ENCODE assay signal across 17 cellular contexts in the genomic region with DNA sequence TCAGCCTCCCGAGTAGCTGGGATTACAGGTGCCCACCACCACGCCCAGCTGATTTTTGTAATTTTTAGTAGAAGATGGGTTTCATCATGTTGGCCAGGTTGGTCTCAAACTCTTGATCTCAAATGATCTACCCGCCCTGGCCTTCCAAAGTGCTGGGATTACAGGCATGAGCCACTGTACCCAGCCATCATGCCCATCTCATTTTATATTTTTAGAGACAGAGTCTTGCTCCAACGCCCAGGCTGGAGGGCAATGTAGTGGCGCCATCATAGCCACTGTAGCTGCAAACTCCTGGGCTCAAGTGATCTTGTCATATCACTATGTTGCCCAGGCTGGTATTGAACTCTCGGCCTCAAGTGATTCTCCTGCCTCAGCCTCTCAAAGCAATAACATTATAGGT. TPM values are rescaled to one million over a fixed set of nuclear protein-coding genes. Genes with fewer than 3 reads are reported as not detected.
DNase-seq lines count a peak whose midpoint lies in the region; ATAC-seq and TF ChIP-seq lines count a peak whose summit lies in the region.
"Had no signal": no experiment of that assay in that cellular context is flagged by ENCODE, and none has a peak within 500 bp of the region (broad histone marks: within the 10 kb centered on the region; RNA-seq: fewer than 3 reads in every experiment).

No MANE protein-coding gene starts in this region.

- intact Hi-C loops in sciatic nerve (cut with DNase I): no loop called here

- H3K4me1 Mint-ChIP-seq in T-helper 17 cell (no peaks in the 10 kb centered on the region), endothelial cell (ENCODE audit: unreplicated experiment) (no peaks in the 10 kb centered on the region)
- H3K4me1 Mint-ChIP-seq in activated naive CD8-positive, alpha-beta T cell treated with anti-CD3 and anti-CD28 coated beads, Interleukin-2, amount 10 ng/mL, durations not matched to agents 7 days and 5 days: no peaks in the 10 kb centered on the region
- H3K4me1 Mint-ChIP-seq: H9 had no signal

- H3K9me3 Mint-ChIP-seq in activated naive CD8-positive, alpha-beta T cell treated with anti-CD3 and anti-CD28 coated beads, Interleukin-2, amount 10 ng/mL, durations not matched to agents 7 days and 5 days: no peaks in the 10 kb centered on the region
- no peaks in the 10 kb centered on the region for H3K9me3 Mint-ChIP-seq in endothelial cell (ENCODE audit: unreplicated experiment)
- H3K9me3 Mint-ChIP-seq: CD4-positive, alpha-beta memory T cell; H9 had no signal

- H3K4me3 Mint-ChIP-seq in T-helper 17 cell (no peak overlapping the region), endothelial cell (ENCODE audit: unreplicated experiment) (no peak overlapping the region)
- H3K4me3 Mint-ChIP-seq in activated naive CD8-positive, alpha-beta T cell treated with anti-CD3 and anti-CD28 coated beads, Interleukin-2, amount 10 ng/mL, durations not matched to agents 7 days and 5 days: no peak overlapping the region
- H3K4me3 Mint-ChIP-seq: CD4-positive, alpha-beta memory T cell; H9 had no signal

- no peaks in the 10 kb centered on the region for H3K9me3 ChIP-seq in T-helper 17 cell (ENCODE audit: control insufficient read depth, low read length, poor library complexity, severe bottlenecking)

- H3K27ac Mint-ChIP-seq in T-helper 17 cell (peak overlapping the region; percentile 14), endothelial cell (ENCODE audit: unreplicated experiment) (peak overlapping the region; percentile 5)
- H3K27ac Mint-ChIP-seq in activated naive CD8-positive, alpha-beta T cell treated with anti-CD3 and anti-CD28 coated beads, Interleukin-2, amount 10 ng/mL, durations not matched to agents 7 days and 5 days: peak overlapping the region; percentile 73

- no peak for TF ChIP-seq CTCF in endothelial cell (IDR thresholded peaks at IDR 0.05; ENCODE audit: unreplicated experiment)

- ATAC-seq in T-helper 17 cell: no peak
- no peak for ATAC-seq in activated naive CD8-positive, alpha-beta T cell treated with anti-CD3 and anti-CD28 coated beads, Interleukin-2, amount 10 ng/mL, durations not matched to agents 7 days and 5 days (ENCODE audit: low read depth)
- ATAC-seq in sciatic nerve: no peak
- no peak for ATAC-seq in GM21360 (IDR thresholded peaks at IDR 0.05; ENCODE audit: unreplicated experiment)
- ATAC-seq: HCT116 had no signal

- no peaks in the 10 kb centered on the region for H3K36me3 Mint-ChIP-seq in T-helper 17 cell (ENCODE audit: low read depth)
- peaks cover 4% of the 10 kb centered on the region for H3K36me3 Mint-ChIP-seq in activated naive CD8-positive, alpha-beta T cell treated with anti-CD3 and anti-CD28 coated beads, Interleukin-2, amount 10 ng/mL, durations not matched to agents 7 days and 5 days
- H3K36me3 Mint-ChIP-seq in endothelial cell (ENCODE audit: low read depth, unreplicated experiment): peaks cover 11% of the 10 kb centered on the region

- POLR2A ChIA-PET in activated naive CD8-positive, alpha-beta T cell treated with anti-CD3 and anti-CD28 coated beads, Interleukin-2, amount 10 ng/mL, durations not matched to agents 7 days and 5 days (lab: Charles Lee): no interaction called here

- no peak for DNase-seq in T-helper 17 cell
- no peak for DNase-seq in activated naive CD8-positive, alpha-beta T cell treated with anti-CD3 and anti-CD28 coated beads, Interleukin-2, amount 10 ng/mL, durations not matched to agents 7 days and 5 days
- no peak for DNase-seq in endothelial cell (ENCODE audit: low spot score)
- peak; percentile 9 for DNase-seq in sciatic nerve (ENCODE audit: low spot score)
- no peak for DNase-seq in activated effector memory CD4-positive, alpha-beta T cell treated with Interleukin-2 at 50 U/mL for 16 hours
- DNase-seq in Kasumi-1 (lab: John Stamatoyannopoulos, UW): no peak
- DNase-seq in activated T-cell treated with anti-CD3 and anti-CD28 coated beads for 4 hours: no peak
- DNase-seq: Calu3; CD4-positive, alpha-beta memory T cell; COR-L47; DMS53; DMS79 treated with DMSO at 0.1 percent for 48 hours; GF-D8; GM23248; H9 had no signal

- H3K27me3 Mint-ChIP-seq in T-helper 17 cell: no peaks in the 10 kb centered on the region
- H3K27me3 Mint-ChIP-seq in activated naive CD8-positive, alpha-beta T cell treated with anti-CD3 and anti-CD28 coated beads, Interleukin-2, amount 10 ng/mL, durations not matched to agents 7 days and 5 days: no peaks in the 10 kb centered on the region
- peaks cover 1% of the 10 kb centered on the region for H3K27me3 Mint-ChIP-seq in endothelial cell (ENCODE audit: unreplicated experiment)
- H3K27me3 Mint-ChIP-seq: CD4-positive, alpha-beta memory T cell had no signal

RNA-seq across cellular contexts. Expression of gene TRAP1, which starts 43.2 kb away (rescaled TPM):
- total RNA-seq in T-helper 17 cell: 10 to 100 TPM; 77.2 to 80.4 TPM
- total RNA-seq in activated naive CD8-positive, alpha-beta T cell treated with anti-CD3 and anti-CD28 coated beads, Interleukin-2, amount 10 ng/mL, durations not matched to agents 7 days and 5 days: 100 to 1,000 TPM; 116 to 121 TPM
- 104 TPM for total RNA-seq in endothelial cell (ENCODE audit: unreplicated experiment)
- 73.6 TPM for total RNA-seq in sciatic nerve

Comparison
In these comparisons a context has a peak if more than half of its experiments do, and no peak if none do; other contexts are left out.
1. H3K27ac Mint-ChIP-seq: peak in every context shown above with its lines; median percentile 73 in activated naive CD8-positive, alpha-beta T cell treated with anti-CD3 and anti-CD28 coated beads, Interleukin-2, amount 10 ng/mL, durations not matched to agents 7 days and 5 days; 14 in T-helper 17 cell; 5 in endothelial cell.